In genomic region chr9:84850830-84851372, GRCh38 we compare ENCODE assay signal across 13 cellular contexts.
"Had no signal": no experiment of that assay in that cellular context is flagged by ENCODE, and none has a peak within 500 bp of the region (broad histone marks: within the 10 kb centered on the region; RNA-seq: fewer than 3 reads in every experiment).

No MANE protein-coding gene starts in this region.

- H3K4me3 ChIP-seq: dorsolateral prefrontal cortex, heart left ventricle, lung, pancreas, stomach, thyroid gland had no signal

- H3K36me3 ChIP-seq: heart left ventricle, pancreas, stomach, thyroid gland had no signal

- H3K9me3 ChIP-seq: heart left ventricle, pancreas, stomach, thyroid gland had no signal

- H3K27ac ChIP-seq: heart left ventricle, pancreas, stomach, thyroid gland had no signal

- H3K4me1 ChIP-seq: pancreas, thyroid gland had no signal

- H3K27me3 ChIP-seq: dorsolateral prefrontal cortex, heart left ventricle, pancreas, stomach, thyroid gland had no signal

- DNase-seq: activated effector memory CD4-positive, alpha-beta T cell treated with Interleukin-2 at 50 U/mL for 16 hours; activated T-cell treated with anti-CD3 and anti-CD28 coated beads, Interleukin-2, amount 50 U/mL, for 24 hours; amygdala; dorsolateral prefrontal cortex; foreskin melanocyte; heart left ventricle; left colon; natural killer cell; pancreas; stomach; T-helper 2 cell; thyroid gland had no signal
